19 cellular contexts compared by ENCODE assay signal in the genomic region with DNA sequence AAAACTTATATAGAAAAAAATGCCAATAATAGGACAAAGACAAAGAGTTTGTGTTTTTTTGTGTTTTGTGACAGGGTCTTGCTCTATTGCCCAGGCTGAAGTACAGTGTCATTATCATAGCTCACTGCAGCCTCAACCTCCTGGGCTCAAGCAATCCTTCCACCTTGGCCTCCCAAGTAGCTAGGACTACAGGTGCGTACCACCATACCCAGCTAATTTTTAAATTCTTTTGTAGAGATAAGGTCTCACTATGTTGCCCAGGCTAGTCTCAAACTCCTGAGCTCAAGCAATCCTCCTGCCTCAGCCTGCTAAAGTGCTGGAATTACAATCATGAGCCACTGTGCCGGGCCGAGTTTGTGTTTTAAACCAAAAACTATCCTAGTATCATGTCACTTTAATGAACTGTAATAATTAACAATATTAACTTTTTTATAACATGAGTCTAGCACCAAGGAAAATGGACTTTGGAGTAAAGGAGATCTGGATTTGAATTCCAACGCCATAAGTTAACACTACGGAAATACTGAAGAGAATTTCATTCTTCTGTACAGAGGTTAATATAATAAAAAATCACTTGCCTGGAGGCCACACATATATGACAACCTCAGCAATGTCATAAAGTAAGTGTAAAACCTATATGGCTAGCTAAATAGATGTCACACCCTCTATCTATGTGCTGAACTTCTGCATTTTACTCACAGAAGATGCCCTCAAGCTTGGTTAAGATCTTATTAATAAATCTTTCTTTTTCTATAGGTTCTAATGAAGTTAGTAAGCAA. TPM values are rescaled to one million over a fixed set of nuclear protein-coding genes. Genes with fewer than 3 reads are reported as not detected.
DNase-seq lines count a peak whose midpoint lies in the region; FAIRE-seq and TF ChIP-seq lines count a peak whose summit lies in the region.
"Had no signal": no experiment of that assay in that cellular context is flagged by ENCODE, and none has a peak within 500 bp of the region (broad histone marks: within the 10 kb centered on the region; RNA-seq: fewer than 3 reads in every experiment).

No MANE protein-coding gene starts in this region.

- TSS peak; percentile 5 for BruUV-seq in PC-9 (replicated peaks; lab: Mats Ljungman, UMichigan)

- TF ChIP-seq POLR2A in transverse colon (IDR thresholded peaks at IDR 0.05) (no peak), esophagus muscularis mucosa (IDR thresholded peaks at IDR 0.05; ENCODE audit: low read depth) (no peak)

- no peak overlapping the region for H3K4me2 ChIP-seq in PC-9
- H3K4me2 ChIP-seq: BLaER1 treated with 17β-estradiol and CSF1 and Interleukin-3, amounts not matched to agents 10 nM and 100 nM; KMS-11 had no signal

- H3K4me1 ChIP-seq in PC-9 (replicated peaks; ENCODE audit: insufficient read depth) (no peaks in the 10 kb centered on the region), kidney (ENCODE audit: control insufficient read depth in 1 of 2, insufficient read depth in 1 of 2, low read depth in 1 of 2, low read length in 2 of 2) (peaks cover 6 to 13% of the 10 kb centered on the region in 2 donors), mucosa of rectum (ENCODE audit: control insufficient read depth in 2 of 2, insufficient read depth in 2 of 2, low read length in 2 of 2) (peaks cover 22 to 39% of the 10 kb centered on the region in 2 donors), transverse colon (peaks cover 7 to 69% (median 34%) of the 10 kb centered on the region in 4 donors), esophagus muscularis mucosa (peaks cover 0 to 31% (median 14%) of the 10 kb centered on the region in 4 donors)

- H3K9ac ChIP-seq in kidney (ENCODE audit: low read length in 2 of 2) (no peak overlapping the region), mucosa of rectum (ENCODE audit: low read depth in 1 of 2, low read length in 2 of 2) (peak overlapping the region in 1 of 2 donors; percentile 4)
- H3K9ac ChIP-seq: BLaER1 treated with 17β-estradiol and CSF1 and Interleukin-3, amounts not matched to agents 10 nM and 100 nM; KMS-11 had no signal

- in situ Hi-C loops in transverse colon (cut with MboI; ENCODE audit: low pct_ligation_motif_present in 1 of 4, low pct_unique_long_range_greater_than_20kb in 1 of 4, low sequenced_read_pairs in 3 of 4) = no loop called here

- peaks cover 4% of the 10 kb centered on the region; the same call in 1 of the 2 replicates for H3K36me3 ChIP-seq in PC-9 (ENCODE audit: low read depth)
- H3K36me3 ChIP-seq in kidney (ENCODE audit: control insufficient read depth in 1 of 2, insufficient read depth in 2 of 2, low read length in 2 of 2) = no peaks in the 10 kb centered on the region
- H3K36me3 ChIP-seq in mucosa of rectum (ENCODE audit: control insufficient read depth in 2 of 2, insufficient read depth in 2 of 2, low read length in 2 of 2) = no peaks in the 10 kb centered on the region
- no peaks in the 10 kb centered on the region for H3K36me3 ChIP-seq in transverse colon
- no peaks in the 10 kb centered on the region for H3K36me3 ChIP-seq in esophagus muscularis mucosa
- H3K36me3 ChIP-seq: BLaER1 treated with 17β-estradiol and CSF1 and Interleukin-3, amounts not matched to agents 10 nM and 100 nM had no signal

- peak; percentile 88 for FAIRE-seq in kidney (lab: Jason Lieb, UNC)
- FAIRE-seq: A204.1, GM18507 had no signal

- no peak for DNase-seq in PC-9
- DNase-seq in kidney = no peak
- no peak for DNase-seq in transverse colon
- no peak for DNase-seq in ureter (ENCODE audit: low spot score)
- no peak for DNase-seq in esophagus muscularis mucosa (ENCODE audit: extremely low spot score)
- no peak for DNase-seq in head of caudate nucleus
- DNase-seq: AML-193; CD4-positive, alpha-beta T cell; H7; MM.1S; NCI-H2029; NCI-H446 treated with DMSO at 0.1 percent for 48 hours; NCI-H526; SHP77 treated with DMSO at 0.1 percent for 48 hours had no signal

- H3K4me3 ChIP-seq in PC-9 = no peak overlapping the region
- H3K4me3 ChIP-seq in kidney (ENCODE audit: low read length in 2 of 2) = peak overlapping the region; percentile 27 to 39
- H3K4me3 ChIP-seq in mucosa of rectum (ENCODE audit: low read length in 2 of 2) = peak overlapping the region in 1 of 2 donors; percentile 43
- no peak overlapping the region for H3K4me3 ChIP-seq in transverse colon
- H3K4me3 ChIP-seq in esophagus muscularis mucosa = no peak overlapping the region
- H3K4me3 ChIP-seq: BLaER1 treated with 17β-estradiol and CSF1 and Interleukin-3, amounts not matched to agents 10 nM and 100 nM had no signal

- POLR2A ChIA-PET in PC-9 (lab: Charles Lee; ENCODE audit: unreplicated experiment) = interaction anchor here (0.6 kb wide), 4 partner anchors 18 to 148 kb away, joined by 3 to 6 read pairs (median 4); no protein-coding TSS in a partner anchor

- H4K20me1 ChIP-seq in PC-9 (ENCODE audit: insufficient read depth) = no peaks in the 10 kb centered on the region; the same call in 1 of the 2 replicates
- H4K20me1 ChIP-seq: BLaER1 treated with 17β-estradiol and CSF1 and Interleukin-3, amounts not matched to agents 10 nM and 100 nM had no signal

- TF ChIP-seq EP300 in transverse colon (IDR thresholded peaks at IDR 0.05; ENCODE audit: low read depth) = no peak
- TF ChIP-seq EP300 in esophagus muscularis mucosa (IDR thresholded peaks at IDR 0.05) = no peak

- H3K27me3 ChIP-seq in PC-9 (ENCODE audit: insufficient read depth, low read depth) = no peaks in the 10 kb centered on the region
- H3K27me3 ChIP-seq in mucosa of rectum (ENCODE audit: control insufficient read depth in 2 of 2, insufficient read depth in 2 of 2, low read length in 2 of 2) = no peaks in the 10 kb centered on the region
- no peaks in the 10 kb centered on the region for H3K27me3 ChIP-seq in transverse colon
- H3K27me3 ChIP-seq in esophagus muscularis mucosa = no peaks in the 10 kb centered on the region
- H3K27me3 ChIP-seq: BLaER1 treated with 17β-estradiol and CSF1 and Interleukin-3, amounts not matched to agents 10 nM and 100 nM had no signal

- peaks cover 91% of the 10 kb centered on the region for H3K79me2 ChIP-seq in PC-9 (ENCODE audit: low read depth)

- H2AFZ ChIP-seq in PC-9 = no peak overlapping the region

- H3F3A ChIP-seq in PC-9 (ENCODE audit: insufficient read depth, low read depth) = no peaks in the 10 kb centered on the region

- WGBS in transverse colon (ENCODE audit: low coverage in 1 of 2), 2 donors = 50 to 66% methylated on average over 5 of the region's 5 CpGs
- 93% methylated on average over 5 of the region's 5 CpGs for WGBS in esophagus muscularis mucosa

- TF ChIP-seq CTCF in PC-9 (conservative IDR thresholded peaks at IDR 0.05) (no peak), kidney (IDR thresholded peaks at IDR 0.05; ENCODE audit: borderline replicate concordance, extremely low read depth, insufficient read depth) (no peak), transverse colon (IDR thresholded peaks at IDR 0.05) (peak in 1 of 5 experiments; percentile 25), esophagus muscularis mucosa (IDR thresholded peaks at IDR 0.05) (no peak)

- CTCF ChIA-PET in PC-9 (lab: Charles Lee) = no interaction called here

- no peak overlapping the region for H3K27ac ChIP-seq in PC-9
- peak overlapping the region in 1 of 2 donors; percentile 71 for H3K27ac ChIP-seq in kidney (ENCODE audit: low read depth in 2 of 2, low read length in 2 of 2)
- peak overlapping the region; percentile 49 to 61 for H3K27ac ChIP-seq in mucosa of rectum (ENCODE audit: low read depth in 2 of 2, low read length in 2 of 2)
- peak overlapping the region; percentile 57 to 74 (median 65) for H3K27ac ChIP-seq in transverse colon
- H3K27ac ChIP-seq in esophagus muscularis mucosa (replicated peaks in 1 of 4) = no peak overlapping the region
- H3K27ac ChIP-seq: BLaER1 treated with 17β-estradiol and CSF1 and Interleukin-3, amounts not matched to agents 10 nM and 100 nM; KMS-11 had no signal

- H3K9me3 ChIP-seq in PC-9 (ENCODE audit: insufficient read depth, low read depth) = no peaks in the 10 kb centered on the region
- no peaks in the 10 kb centered on the region for H3K9me3 ChIP-seq in kidney (ENCODE audit: control insufficient read depth in 1 of 2, low read length in 2 of 2)
- no peaks in the 10 kb centered on the region for H3K9me3 ChIP-seq in mucosa of rectum (ENCODE audit: control insufficient read depth in 2 of 2, low read length in 2 of 2)
- no peaks in the 10 kb centered on the region for H3K9me3 ChIP-seq in transverse colon
- H3K9me3 ChIP-seq in esophagus muscularis mucosa = no peaks in the 10 kb centered on the region

- no peaks in the 10 kb centered on the region for H3K9me2 ChIP-seq in PC-9 (ENCODE audit: insufficient read depth)

- intact Hi-C loops in PC-9 (cut with micrococcal nuclease; ENCODE audit: unreplicated experiment) (no loop called here), kidney (cut with DNase I) (no loop called here), transverse colon (cut with DNase I; ENCODE audit: low total_unique reads) (no loop called here), esophagus muscularis mucosa (cut with DNase I) (no loop called here), head of caudate nucleus (cut with DNase I) (no loop called here)

RNA-seq across cellular contexts. Expression of gene EPS8, which starts 53.2 kb away (rescaled TPM):
- 224 and 232 TPM in 2 replicates for total RNA-seq in PC-9 (2021)
- total RNA-seq in kidney = 80.3 TPM
- polyA plus RNA-seq in kidney (ENCODE audit: insufficient read depth, low read depth, low replicate concordance) = 33.9 TPM
- 100 to 1,000 TPM in 3 of 4 donors, 10 to 100 TPM in 1; 55.1 to 180 (median 140) TPM for total RNA-seq in transverse colon
- total RNA-seq in ureter = 155 TPM
- total RNA-seq in esophagus muscularis mucosa = 100 to 1,000 TPM in 1 of 4 donors, 10 to 100 TPM in 3; 54.4 to 120 (median 78.7) TPM

Comparison
In these comparisons a context has a peak if more than half of its experiments do, and no peak if none do; other contexts are left out.
1. H3K27ac ChIP-seq: peak in mucosa of rectum (2 of 2) and transverse colon (4 of 4); none in PC-9 (single experiment) and esophagus muscularis mucosa (0 of 4).
2. H3K4me3 ChIP-seq: peak in kidney (2 of 2); none in PC-9 (single experiment), transverse colon (0 of 4) and esophagus muscularis mucosa (0 of 4).